8 cellular contexts compared by ENCODE assay signal in the genomic region with DNA sequence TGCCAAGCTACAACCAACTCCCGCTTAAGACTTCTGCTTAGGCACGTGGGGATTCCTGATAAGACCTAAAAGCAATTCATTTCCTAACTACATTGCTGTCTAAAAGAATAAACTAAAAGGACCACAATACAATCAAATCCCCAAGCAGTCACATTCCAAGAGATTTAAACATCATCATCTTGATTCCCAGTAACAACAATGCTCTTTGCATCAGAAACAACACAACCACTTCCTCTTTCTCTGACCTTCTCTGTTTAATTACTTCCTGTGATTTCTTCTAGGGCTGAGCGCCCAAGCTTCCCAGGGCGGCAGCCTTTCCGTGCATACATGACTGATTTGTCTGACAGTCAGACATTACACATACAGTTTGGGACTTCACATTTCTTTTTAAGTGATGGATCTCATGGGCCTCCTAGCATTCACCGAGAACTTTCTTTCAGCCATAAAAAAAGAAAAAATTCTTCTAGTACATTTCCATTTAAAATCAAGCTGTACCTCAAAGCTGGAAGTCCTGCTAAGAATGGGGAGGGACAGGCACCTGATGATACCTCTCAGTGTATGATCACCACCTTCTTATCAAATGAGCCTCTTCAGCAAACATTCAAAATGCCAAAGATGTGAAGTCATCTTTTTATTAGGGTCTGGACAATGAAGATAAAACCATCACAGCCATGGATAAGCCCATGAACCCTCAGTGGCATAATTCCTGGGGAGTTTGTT. TPM values are rescaled to one million over a fixed set of nuclear protein-coding genes. Genes with fewer than 3 reads are reported as not detected.
DNase-seq lines count a peak whose midpoint lies in the region; ATAC-seq, FAIRE-seq and TF ChIP-seq lines count a peak whose summit lies in the region.

No MANE protein-coding gene starts in this region.

- no peaks in the 10 kb centered on the region for H3K27me3 ChIP-seq in GM12878 (replicated peaks in 1 of 2; ENCODE audit: control insufficient read depth in 2 of 2, insufficient read depth in 2 of 2, low read length in 1 of 2)

- H3K4me1 ChIP-seq in GM12878 (ENCODE audit: control insufficient read depth, insufficient read depth, low read length): peaks cover 28% of the 10 kb centered on the region
- H3K4me1 ChIP-seq in mucosa of descending colon (ENCODE audit: low read depth): peaks cover 30% of the 10 kb centered on the region

- peak; percentile 66 for FAIRE-seq in GM12878 (lab: Jason Lieb, UNC)

- peak overlapping the region; percentile 80 for H3K4me2 ChIP-seq in GM12878 (ENCODE audit: control insufficient read depth, insufficient read depth)

- peak overlapping the region; percentile 74 for H2AFZ ChIP-seq in GM12878 (ENCODE audit: control insufficient read depth, low read depth, low read length)

- peak overlapping the region; percentile 49 for H3K27ac ChIP-seq in GM12878 (ENCODE audit: control insufficient read depth, insufficient read depth)

- in situ Hi-C loops in GM12878 (cut with MboI): no loop called here

- TF ChIP-seq EP300 in GM12878 (IDR thresholded peaks at IDR 0.05; ENCODE audit: borderline replicate concordance in 1 of 2, control insufficient read depth in 1 of 2, low read depth in 2 of 2, low read length in 2 of 2): peak; percentile 19 to 32; a peak in 1 of 4 replicates

- peak overlapping the region; percentile 30; the same call in 1 of the 2 replicates for H3K9ac ChIP-seq in GM12878 (ENCODE audit: control insufficient read depth, insufficient read depth, low read length)

- 0 out of 2 replicates have a peak, but pooled peaks have one; percentile 2 for TF ChIP-seq RAD21 in GM12878 (IDR thresholded peaks at IDR 0.05; ENCODE audit: insufficient read depth, low read depth, low read length)

- TF ChIP-seq CTCF in GM12878 (IDR thresholded peaks at IDR 0.05 in 2 of 3, conservative IDR thresholded peaks at IDR 0.05 in 1 of 3; ENCODE audit: control insufficient read depth in 2 of 3, extremely low read depth in 1 of 3, insufficient read depth in 1 of 3, low read depth in 3 of 3, low read length in 3 of 3) (no peak), mucosa of descending colon (IDR thresholded peaks at IDR 0.05) (no peak)

- no peaks in the 10 kb centered on the region for H4K20me1 ChIP-seq in GM12878 (ENCODE audit: control insufficient read depth, insufficient read depth)

- SMC1A ChIA-PET in GM12878 (lab: Charles Lee; ENCODE audit: uncharacterized antibody, unreplicated experiment): interaction anchor here (0.7 to 3.8 kb wide), 21 partner anchors 8 to 355 kb away, joined by 3 to 32 read pairs (median 4); no protein-coding TSS in a partner anchor

- no peaks in the 10 kb centered on the region for H3K9me3 ChIP-seq in GM12878 (replicated peaks; ENCODE audit: control insufficient read depth, insufficient read depth, low read length)
- H3K9me3 ChIP-seq in mucosa of descending colon: no peaks in the 10 kb centered on the region

- RAD21 ChIA-PET in GM12878 (lab: Charles Lee; ENCODE audit: unreplicated experiment): interaction anchor here (0.8 to 4.4 kb wide), 18 partner anchors 9 to 193 kb away, joined by 3 to 29 read pairs (median 4); a partner anchor contains a TSS

- no peak for TF ChIP-seq POLR2A in GM12878 (IDR thresholded peaks at IDR 0.05; ENCODE audit: low read depth, low read length)

- peak overlapping the region; percentile 3; the same call in 1 of the 2 replicates for H3K4me3 ChIP-seq in GM12878
- no peak overlapping the region for H3K4me3 ChIP-seq in mucosa of descending colon

- DNase-seq in Daoy (ENCODE audit: low read depth): peak; percentile 70
- DNase-seq in M059J (ENCODE audit: low read depth): peak; percentile 81
- DNase-seq in GM12878 (ENCODE audit: low read depth, low spot score): no peak
- peak; percentile 40 to 58 (median 53) for DNase-seq in mucosa of descending colon
- DNase-seq in AG08395 (ENCODE audit: low spot score): no peak

- POLR2A ChIA-PET in GM12878 (lab: Charles Lee): interaction anchor here (0.7 to 2.5 kb wide), 10 partner anchors 9 to 64 kb away, joined by 3 to 17 read pairs (median 4); no protein-coding TSS in a partner anchor

- BruUV-seq in GM12878 (replicated peaks; lab: Mats Ljungman, UMichigan): no TSS peak

- peaks cover 7% of the 10 kb centered on the region for H3K79me2 ChIP-seq in GM12878 (ENCODE audit: control insufficient read depth, insufficient read depth, low read length)

- ATAC-seq in GM21619 (IDR thresholded peaks at IDR 0.05; ENCODE audit: unreplicated experiment) (peak; percentile 75), GM12878 (peak; percentile 85), mucosa of descending colon (peak; percentile 71), HG03280 (IDR thresholded peaks at IDR 0.05; ENCODE audit: unreplicated experiment) (no peak), GM18519 (IDR thresholded peaks at IDR 0.05; ENCODE audit: low FRiP score, unreplicated experiment) (no peak)

- 18% methylated on average over 6 of the region's 6 CpGs for WGBS in GM12878 (ENCODE audit: insufficient coverage, insufficient replicate concordance, low lambda C conversion rate, missing lambda C conversion rate)

- intact Hi-C loops in GM12878 (cut with micrococcal nuclease; ENCODE audit: unreplicated experiment): no loop called here
- intact Hi-C loops in mucosa of descending colon (cut with DNase I, micrococcal nuclease): no loop called here

- CTCF ChIA-PET in GM12878 (lab: Yijun Ruan, JAX): interaction anchor here (0.9 to 1.8 kb wide), 8 partner anchors 13 to 155 kb away, joined by 3 to 5 read pairs (median 4); no protein-coding TSS in a partner anchor

- H3K36me3 ChIP-seq in GM12878 (ENCODE audit: control insufficient read depth in 2 of 2, insufficient read depth in 2 of 2, low read length in 1 of 2) (no peaks in the 10 kb centered on the region), mucosa of descending colon (ENCODE audit: low read depth) (no peaks in the 10 kb centered on the region)

TF ChIP-seq in GM12878, 131 proteins besides CTCF, POLR2A, EP300 and RAD21 (continues in another document):
- TF ChIP-seq, protein P1, sequence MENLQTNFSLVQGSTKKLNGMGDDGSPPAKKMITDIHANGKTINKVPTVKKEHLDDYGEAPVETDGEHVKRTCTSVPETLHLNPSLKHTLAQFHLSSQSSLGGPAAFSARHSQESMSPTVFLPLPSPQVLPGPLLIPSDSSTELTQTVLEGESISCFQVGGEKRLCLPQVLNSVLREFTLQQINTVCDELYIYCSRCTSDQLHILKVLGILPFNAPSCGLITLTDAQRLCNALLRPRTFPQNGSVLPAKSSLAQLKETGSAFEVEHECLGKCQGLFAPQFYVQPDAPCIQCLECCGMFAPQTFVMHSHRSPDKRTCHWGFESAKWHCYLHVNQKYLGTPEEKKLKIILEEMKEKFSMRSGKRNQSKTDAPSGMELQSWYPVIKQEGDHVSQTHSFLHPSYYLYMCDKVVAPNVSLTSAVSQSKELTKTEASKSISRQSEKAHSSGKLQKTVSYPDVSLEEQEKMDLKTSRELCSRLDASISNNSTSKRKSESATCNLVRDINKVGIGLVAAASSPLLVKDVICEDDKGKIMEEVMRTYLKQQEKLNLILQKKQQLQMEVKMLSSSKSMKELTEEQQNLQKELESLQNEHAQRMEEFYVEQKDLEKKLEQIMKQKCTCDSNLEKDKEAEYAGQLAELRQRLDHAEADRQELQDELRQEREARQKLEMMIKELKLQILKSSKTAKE (IDR thresholded peaks at IDR 0.05; ENCODE audit: low read depth, poor library complexity, severe bottlenecking): peak; percentile 56
- TF ChIP-seq ZNF217 (IDR thresholded peaks at IDR 0.05) (no peak), NBN (IDR thresholded peaks at IDR 0.05) (peak; percentile 56; the same call in 1 of the 2 replicates), RFX5 (IDR thresholded peaks at IDR 0.05; ENCODE audit: low read depth, low read length) (no peak), TBL1XR1 (IDR thresholded peaks at IDR 0.05; ENCODE audit: low read depth, low read length) (0 out of 2 replicates have a peak, but pooled peaks have one; percentile 20), KAT2A (conservative IDR thresholded peaks at IDR 0.05; ENCODE audit: control insufficient read depth, low read depth, low read length) (no peak), HDAC2 (IDR thresholded peaks at IDR 0.05) (no peak), POU2F2 (IDR thresholded peaks at IDR 0.05; ENCODE audit: borderline replicate concordance, low read depth, low read length) (peak; percentile 37; the same call in 1 of the 3 replicates), NR2F1 (conservative IDR thresholded peaks at IDR 0.05) (peak; percentile 45; the same call in 1 of the 2 replicates), HCFC1 (IDR thresholded peaks at IDR 0.05; ENCODE audit: low read length) (no peak)
- TF ChIP-seq, protein P2, sequence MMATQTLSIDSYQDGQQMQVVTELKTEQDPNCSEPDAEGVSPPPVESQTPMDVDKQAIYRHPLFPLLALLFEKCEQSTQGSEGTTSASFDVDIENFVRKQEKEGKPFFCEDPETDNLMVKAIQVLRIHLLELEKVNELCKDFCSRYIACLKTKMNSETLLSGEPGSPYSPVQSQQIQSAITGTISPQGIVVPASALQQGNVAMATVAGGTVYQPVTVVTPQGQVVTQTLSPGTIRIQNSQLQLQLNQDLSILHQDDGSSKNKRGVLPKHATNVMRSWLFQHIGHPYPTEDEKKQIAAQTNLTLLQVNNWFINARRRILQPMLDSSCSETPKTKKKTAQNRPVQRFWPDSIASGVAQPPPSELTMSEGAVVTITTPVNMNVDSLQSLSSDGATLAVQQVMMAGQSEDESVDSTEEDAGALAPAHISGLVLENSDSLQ (IDR thresholded peaks at IDR 0.05): peak; percentile 58; the same call in 1 of the 2 replicates

RNA-seq across cellular contexts. Expression of a gene that starts 11.5 kb away (rescaled TPM):
- total RNA-seq in Daoy (2014; rRNA removed; shearing (Covaris generic)): 5.4 and 6.9 TPM in 2 replicates
- total RNA-seq in M059J (2014; rRNA removed; shearing (Covaris generic)): 5.1 and 11.6 TPM in 2 replicates
- total RNA-seq in GM12878 (2013; cell fraction: nucleolus; rRNA removed): 22.4 and 22.8 TPM in 2 replicates
- total RNA-seq in GM12878 (2014; rRNA removed): 5.3 and 5.7 TPM in 2 replicates
- total RNA-seq in GM12878 (2014; rRNA removed; fragmentation: Illumina TruSeq; extraction: Trizol): 6.7 and 6.8 TPM in 2 replicates
- 23.9 and 25.6 TPM in 2 replicates for total RNA-seq in GM12878 (2021)
- 2.9 TPM for polyA plus RNA-seq in GM12878 (2011; ENCODE audit: low read depth)
- polyA plus RNA-seq in GM12878 (2011; rRNA removed): 9.2 and 10.0 TPM in 2 replicates
- 12.1 and 14.2 TPM in 2 replicates for polyA plus RNA-seq in GM12878 (2011; cell fraction: cytosol; rRNA removed)
- polyA plus RNA-seq in GM12878 (2011; cell fraction: nucleus; rRNA removed): 15.3 and 17.6 TPM in 2 replicates
- polyA plus RNA-seq in GM12878 (2012): 3.6 and 4.9 TPM in 2 replicates
- 16.2 and 17.6 TPM in 2 replicates for polyA plus RNA-seq in GM12878 (2014; fragmentation: Illumina TruSeq; extraction: Trizol)
- polyA plus RNA-seq in GM12878 (2014; fragmentation: Nextera tagmentation; extraction: Ambion mirVana): 1 to 10 TPM; 3.0 to 3.2 TPM
- polyA plus RNA-seq in GM12878 (2014; rRNA removed): 9.4 and 11.5 TPM in 2 replicates
- polyA plus RNA-seq in GM12878 (2016; fragmentation: Nextera tagmentation; extraction: Ambion mirVana): 10 to 100 TPM; 10.9 to 11.8 TPM
- 10.8 and 11.3 TPM in 2 replicates for polyA minus RNA-seq in GM12878 (2011; rRNA and poly(A)+ RNA removed)
- polyA minus RNA-seq in GM12878 (2011; cell fraction: cytosol; rRNA and poly(A)+ RNA removed): 8.0 and 8.7 TPM in 2 replicates
- polyA minus RNA-seq in GM12878 (2011; cell fraction: nucleus; rRNA and poly(A)+ RNA removed): 5.2 and 10.3 TPM in 2 replicates
- total RNA-seq in mucosa of descending colon: 10 to 100 TPM; 38.1 to 65.0 (median 43.4) TPM

Comparison
In these comparisons a context has a peak if more than half of its experiments do, and no peak if none do; other contexts are left out.
1. DNase-seq: peak in Daoy (single experiment), M059J (single experiment) and mucosa of descending colon (3 of 3); none in GM12878 (single experiment) and AG08395 (single experiment).
2. ATAC-seq: peak in GM21619 (single experiment), GM12878 (single experiment) and mucosa of descending colon (single experiment); none in HG03280 (single experiment) and GM18519 (single experiment).